In genomic region chr15:89157061-89157460, GRCh38 we compare ENCODE assay signal across 21 cellular contexts.
DNase-seq lines count a peak whose midpoint lies in the region; ATAC-seq, FAIRE-seq and TF ChIP-seq lines count a peak whose summit lies in the region.
"Had no signal": no experiment of that assay in that cellular context is flagged by ENCODE, and none has a peak within 500 bp of the region (broad histone marks: within the 10 kb centered on the region; RNA-seq: fewer than 3 reads in every experiment).

No MANE protein-coding gene starts in this region.

- H3K27me3 ChIP-seq in right atrium auricular region, result no peaks in the 10 kb centered on the region
- no peaks in the 10 kb centered on the region for H3K27me3 ChIP-seq in pancreas

- H3K27ac ChIP-seq in right atrium auricular region (peak overlapping the region; percentile 56 to 86), A549 (no peak overlapping the region), pancreas (no peak overlapping the region)

- no peak for ATAC-seq in left ventricle myocardium superior
- ATAC-seq in A549, result no peak
- ATAC-seq in T-helper 17 cell, result no peak
- no peak for ATAC-seq in pancreas
- ATAC-seq in HG03432 (IDR thresholded peaks at IDR 0.05; ENCODE audit: unreplicated experiment), result no peak
- ATAC-seq in HG02884 (IDR thresholded peaks at IDR 0.05; ENCODE audit: unreplicated experiment), result no peak
- ATAC-seq: GM23338 had no signal

- peaks cover 7% of the 10 kb centered on the region for H3K4me1 Mint-ChIP-seq in T-helper 17 cell
- H3K4me1 Mint-ChIP-seq: GM23338 had no signal

- H3K27ac Mint-ChIP-seq in T-helper 17 cell, result peak overlapping the region; percentile 76
- H3K27ac Mint-ChIP-seq: CD4-positive, alpha-beta memory T cell; GM23338; HFFc6 had no signal

- intact Hi-C loops in left ventricle myocardium superior (cut with micrococcal nuclease), result no loop called here
- intact Hi-C loops in pancreas (cut with DNase I), result no loop called here

- H3K4me3 ChIP-seq in right atrium auricular region (no peak overlapping the region), A549 (no peak overlapping the region), pancreas (no peak overlapping the region)
- H3K4me3 ChIP-seq: GM23338, HAP-1 had no signal

- H3K27me3 Mint-ChIP-seq in T-helper 17 cell, result no peaks in the 10 kb centered on the region
- H3K27me3 Mint-ChIP-seq: CD4-positive, alpha-beta memory T cell had no signal

- peaks cover 0 to 29% of the 10 kb centered on the region in 2 donors for H3K4me1 ChIP-seq in right atrium auricular region
- H3K4me1 ChIP-seq in A549, result no peaks in the 10 kb centered on the region
- peaks cover 0 to 5% (median 0%) of the 10 kb centered on the region in 3 donors for H3K4me1 ChIP-seq in pancreas

- DNase-seq in right atrium auricular region (ENCODE audit: low spot score) (no peak), left ventricle myocardium superior (no peak), A549 (ENCODE audit: low read depth in 1 of 2, low spot score in 1 of 2) (no peak), T-helper 17 cell (no peak), pancreas (no peak)
- DNase-seq: 8988T; C1 segment of cervical spinal cord; Calu3; CD4-positive, alpha-beta memory T cell; COR-L47; DMS53; DMS79 treated with DMSO at 0.1 percent for 48 hours; GF-D8; HFFc6 had no signal

- FAIRE-seq in A549 (lab: Jason Lieb, UNC) (no peak), pancreas (lab: Jason Lieb, UNC) (peak; percentile 20)
- FAIRE-seq: GM12891, GM18507, H54 had no signal

- peaks cover 47% of the 10 kb centered on the region for H3K36me3 ChIP-seq in right atrium auricular region
- peaks cover 5 to 37% (median 15%) of the 10 kb centered on the region in 3 donors for H3K36me3 ChIP-seq in pancreas

- no peak overlapping the region for H3K4me3 Mint-ChIP-seq in T-helper 17 cell
- H3K4me3 Mint-ChIP-seq: CD4-positive, alpha-beta memory T cell; GM23338; HFFc6 had no signal

- TF ChIP-seq RAD21 in A549 (conservative IDR thresholded peaks at IDR 0.05 in 1 of 2, IDR thresholded peaks at IDR 0.05 in 1 of 2), result no peak

- TF ChIP-seq CTCF in right atrium auricular region (IDR thresholded peaks at IDR 0.05), result no peak
- TF ChIP-seq CTCF in A549 (IDR thresholded peaks at IDR 0.05), result no peak
- TF ChIP-seq CTCF in pancreas (IDR thresholded peaks at IDR 0.05), result no peak

- TF ChIP-seq POLR2A in A549 (IDR thresholded peaks at IDR 0.05; ENCODE audit: low read length), result no peak

- WGBS in A549 (ENCODE audit: missing lambda C conversion rate), result 80% methylated on average over 1 of the region's 1 CpG
- 19 to 29% methylated on average over 1 of the region's 1 CpG for WGBS in pancreas, 2 donors

- H3K9me3 ChIP-seq in right atrium auricular region, result no peaks in the 10 kb centered on the region
- no peaks in the 10 kb centered on the region for H3K9me3 ChIP-seq in A549
- H3K9me3 ChIP-seq in T-helper 17 cell (ENCODE audit: control insufficient read depth, low read length, poor library complexity, severe bottlenecking), result no peaks in the 10 kb centered on the region
- no peaks in the 10 kb centered on the region for H3K9me3 ChIP-seq in pancreas
- H3K9me3 ChIP-seq: HAP-1 had no signal

- peaks cover 8% of the 10 kb centered on the region for H3K36me3 Mint-ChIP-seq in T-helper 17 cell (ENCODE audit: low read depth)

- POLR2A ChIA-PET in A549 (lab: Yijun Ruan, JAX), result no interaction called here

- CTCF ChIA-PET in A549 (lab: Yijun Ruan, JAX), result interaction anchor here (0.6 to 15.4 kb wide), 6 partner anchors 10 to 278 kb away, joined by 3 to 203 read pairs (median 12); partner anchors contain the start of gene FANCI

- TF ChIP-seq EP300 in A549 (IDR thresholded peaks at IDR 0.05), result no peak

- no peak overlapping the region for H3K4me2 ChIP-seq in A549
- H3K4me2 ChIP-seq: GM23338 had no signal

TF ChIP-seq in A549, 52 proteins besides CTCF, POLR2A, EP300 and RAD21:
- no peak for TF ChIP-seq KDM5A (IDR thresholded peaks at IDR 0.05)
- TF ChIP-seq MAFK (IDR thresholded peaks at IDR 0.05; ENCODE audit: partially characterized antibody), result peak; percentile 97
TF ChIP-seq in A549: peak in this region for 1.

Comparison
In these comparisons a context has a peak if more than half of its experiments do, and no peak if none do; other contexts are left out.
1. H3K27ac ChIP-seq: peak in right atrium auricular region (2 of 2); none in A549 (0 of 2) and pancreas (0 of 4).